In the genomic region with DNA sequence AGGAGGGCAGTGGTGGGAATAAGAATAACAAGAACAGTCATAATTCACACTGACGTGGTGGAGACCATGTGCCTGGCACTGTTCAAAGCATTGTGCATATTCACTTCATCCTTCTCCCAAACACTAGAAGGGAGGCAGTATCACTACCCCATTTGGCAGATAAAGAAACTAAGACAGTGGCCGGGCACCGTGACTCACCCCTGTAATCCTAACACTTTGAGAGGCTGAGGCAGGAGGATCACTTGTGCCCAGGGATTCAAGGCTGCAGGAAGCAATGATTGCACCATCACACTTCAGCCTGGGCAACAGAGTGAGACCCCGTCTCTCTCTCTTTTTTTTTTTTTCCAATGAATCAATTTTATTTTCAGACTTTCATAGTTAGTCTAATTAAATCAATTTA, we compare ENCODE assay signal across 18 cellular contexts.
"Had no signal": no experiment of that assay in that cellular context is flagged by ENCODE, and none has a peak within 500 bp of the region (broad histone marks: within the 10 kb centered on the region; RNA-seq: fewer than 3 reads in every experiment).

No MANE protein-coding gene starts in this region.

- H3K9me3 Mint-ChIP-seq: activated CD4-positive, alpha-beta memory T cell treated with anti-CD3 and anti-CD28 coated beads for 36 hours; dendritic cell treated with granulocyte-macrophage colony-stimulating factor and Interleukin-4, amounts not matched to agents 40 ng/mL and 50 ng/mL, for 4 days; effector memory CD8-positive, alpha-beta T cell; neural crest cell; stimulated activated naive CD8-positive, alpha-beta T cell treated with anti-CD3 and anti-CD28 coated beads, Interleukin-15, amount 100 ng/mL, for 72 hours had no signal

- H3K27ac ChIP-seq: epithelial cell of prostate, pancreas, thoracic aorta had no signal

- H3K4me1 Mint-ChIP-seq: neural crest cell had no signal

- ATAC-seq: effector memory CD8-positive, alpha-beta T cell; pancreas; stimulated activated naive CD8-positive, alpha-beta T cell treated with anti-CD3 and anti-CD28 coated beads, Interleukin-15, amount 100 ng/mL, for 72 hours had no signal

- H3K27ac Mint-ChIP-seq: activated CD4-positive, alpha-beta memory T cell treated with anti-CD3 and anti-CD28 coated beads for 36 hours; activated naive CD8-positive, alpha-beta T cell; brain; dendritic cell treated with granulocyte-macrophage colony-stimulating factor and Interleukin-4, amounts not matched to agents 40 ng/mL and 50 ng/mL, for 4 days; effector memory CD8-positive, alpha-beta T cell; stimulated activated naive CD8-positive, alpha-beta T cell treated with anti-CD3 and anti-CD28 coated beads, Interleukin-15, amount 100 ng/mL, for 72 hours had no signal

- H3K27me3 ChIP-seq: pancreas had no signal

- H3K36me3 Mint-ChIP-seq: activated CD4-positive, alpha-beta memory T cell treated with anti-CD3 and anti-CD28 coated beads for 36 hours; activated naive CD8-positive, alpha-beta T cell; brain had no signal

- DNase-seq: activated CD4-positive, alpha-beta memory T cell treated with anti-CD3 and anti-CD28 coated beads for 36 hours; activated gamma-delta T cell; activated T-cell treated with anti-CD3 and anti-CD28 coated beads, Interleukin-2, amount 50 U/mL, for 48 hours; amygdala; cerebellar nuclear complex; effector memory CD8-positive, alpha-beta T cell; hippocampal formation; pancreas; stimulated activated CD4-positive, alpha-beta T cell treated with anti-CD3 and anti-CD28 coated beads, Interleukin-4, amount 100 ng/mL, for 1 hour; stimulated activated CD8-positive, alpha-beta memory T cell treated with anti-CD3 and anti-CD28 coated beads, Interleukin-4, amount 100 ng/mL, for 48 hours; stimulated activated naive CD8-positive, alpha-beta T cell treated with anti-CD3 and anti-CD28 coated beads, Interleukin-15, amount 100 ng/mL, for 72 hours; T-helper 9 cell had no signal

- H3K4me3 Mint-ChIP-seq: activated CD4-positive, alpha-beta memory T cell treated with anti-CD3 and anti-CD28 coated beads for 36 hours; activated naive CD8-positive, alpha-beta T cell; brain; effector memory CD8-positive, alpha-beta T cell; stimulated activated naive CD8-positive, alpha-beta T cell treated with anti-CD3 and anti-CD28 coated beads, Interleukin-15, amount 100 ng/mL, for 72 hours had no signal
